Comparison of ENCODE assay signal across 31 cellular contexts in the genomic region with DNA sequence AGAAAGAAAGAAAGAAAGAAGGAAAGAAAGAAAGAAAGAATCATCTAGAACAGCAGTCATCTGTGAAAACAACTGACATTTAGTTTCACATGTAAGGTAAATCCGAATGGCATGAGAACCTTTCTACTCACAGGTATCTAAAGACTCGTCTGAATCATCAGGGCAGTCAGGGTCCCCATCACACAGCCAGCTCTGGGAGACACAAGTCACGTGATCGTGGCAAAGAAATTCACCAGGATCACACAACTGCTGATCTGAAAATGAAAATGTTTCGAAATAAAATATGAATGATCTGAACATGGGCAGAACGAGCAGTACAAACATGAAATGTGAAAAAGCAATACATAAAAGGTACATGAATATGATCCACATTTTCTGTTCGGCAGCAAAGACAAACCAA.
"Had no signal": no experiment of that assay in that cellular context is flagged by ENCODE, and none has a peak within 500 bp of the region (broad histone marks: within the 10 kb centered on the region; RNA-seq: fewer than 3 reads in every experiment).

No MANE protein-coding gene starts in this region.

- ATAC-seq: activated CD4-positive, alpha-beta T cell treated with anti-CD3 and anti-CD28 coated beads for 36 hours; activated CD8-positive, alpha-beta memory T cell treated with anti-CD3 and anti-CD28 coated beads, Interleukin-2, amount 10 ng/mL, durations not matched to agents 7 days and 5 days; activated CD8-positive, alpha-beta T cell treated with anti-CD3 and anti-CD28 coated beads, Interleukin-2, amount 10 ng/mL, durations not matched to agents 7 days and 5 days; activated naive CD8-positive, alpha-beta T cell treated with anti-CD3 and anti-CD28 coated beads, Interleukin-2, amount 50 U/mL, for 24 hours; body of pancreas; effector memory CD8-positive, alpha-beta T cell; foreskin keratinocyte; gastrocnemius medialis; heart right ventricle; T-helper 17 cell had no signal

- FAIRE-seq: colon had no signal

- H3K9me3 ChIP-seq: adrenal gland, body of pancreas, gastrocnemius medialis had no signal

- DNase-seq: activated CD4-positive, alpha-beta memory T cell treated with anti-CD3 and anti-CD28 coated beads for 36 hours; activated CD4-positive, alpha-beta T cell treated with anti-CD3 and anti-CD28 coated beads for 36 hours; activated CD4-positive, alpha-beta T cell treated with anti-CD3 and anti-CD28 coated beads, Interleukin-2, amount 10 ng/mL, durations not matched to agents 24 days and 14 days; activated CD4-positive, CD25-positive, alpha-beta regulatory T cell; activated CD4-positive, CD25-positive, alpha-beta regulatory T cell treated with anti-CD3 and anti-CD28 coated beads, Interleukin-2, amount 50 U/mL, for 72 hours; activated CD8-positive, alpha-beta memory T cell treated with anti-CD3 and anti-CD28 coated beads, Interleukin-2, amount 10 ng/mL, durations not matched to agents 7 days and 5 days; activated CD8-positive, alpha-beta memory T cell treated with anti-CD3 and anti-CD28 coated beads, Interleukin-2, amount 50 U/mL, for 4 hours; activated CD8-positive, alpha-beta T cell treated with anti-CD3 and anti-CD28 coated beads, Interleukin-2, amount 10 ng/mL, durations not matched to agents 7 days and 5 days; activated effector memory CD4-positive, alpha-beta T cell treated with anti-CD3 and anti-CD28 coated beads, Interleukin-2, amount 50 U/mL, for 16 hours; activated naive CD4-positive, alpha-beta T cell treated with anti-CD3 and anti-CD28 coated beads for 36 hours; activated naive CD8-positive, alpha-beta T cell treated with anti-CD3 and anti-CD28 coated beads for 36 hours; activated naive CD8-positive, alpha-beta T cell treated with anti-CD3 and anti-CD28 coated beads, Interleukin-2, amount 50 U/mL, for 24 hours; activated T-cell treated with anti-CD3 and anti-CD28 coated beads, Interleukin-2, amount 50 U/mL, for 1 hour; activated T-cell treated with anti-CD3 and anti-CD28 coated beads, Interleukin-2, amount 50 U/mL, for 48 hours; adrenal gland; amygdala; aorta; body of pancreas; cortex of kidney; dermis blood vessel endothelial cell; effector CD4-positive, alpha-beta T cell; effector memory CD8-positive, alpha-beta T cell; erythroblast; foreskin keratinocyte; gastrocnemius medialis; heart right ventricle; T-helper 17 cell; T1000; WERI-Rb-1 had no signal

- H3K27me3 ChIP-seq: adrenal gland, body of pancreas, esophagus muscularis mucosa, foreskin keratinocyte, gastrocnemius medialis, heart right ventricle had no signal

- H3K27ac ChIP-seq: adrenal gland, body of pancreas, esophagus muscularis mucosa, foreskin keratinocyte, gastrocnemius medialis, heart right ventricle, WERI-Rb-1 had no signal

- H3K36me3 ChIP-seq: adrenal gland, esophagus muscularis mucosa, gastrocnemius medialis, heart right ventricle, WERI-Rb-1 had no signal

- H3K4me1 ChIP-seq: adrenal gland, body of pancreas, esophagus muscularis mucosa, foreskin keratinocyte, gastrocnemius medialis, heart right ventricle had no signal

- H3K4me3 ChIP-seq: adrenal gland, body of pancreas, esophagus muscularis mucosa, gastrocnemius medialis, heart right ventricle had no signal
